Comparison of ENCODE assay signal across 19 cellular contexts in the genomic region with DNA sequence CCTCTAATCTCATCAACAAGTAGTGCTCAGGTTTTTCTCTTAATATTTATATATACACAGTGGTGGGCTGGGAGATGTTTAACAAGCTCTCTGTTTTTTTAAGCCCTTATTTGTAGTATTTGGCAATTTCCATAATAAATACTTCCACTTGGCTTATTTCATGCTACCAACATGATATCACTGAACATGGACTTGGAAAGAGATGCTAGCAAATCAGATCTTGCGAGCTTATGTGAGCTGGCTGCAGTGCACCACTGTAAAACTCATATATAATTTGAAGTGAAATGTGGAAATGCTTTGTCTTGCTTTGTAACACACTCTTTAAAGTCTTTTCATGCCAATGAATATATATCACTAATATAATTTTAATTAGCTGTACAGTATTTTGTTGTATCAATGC.
"Had no signal": no experiment of that assay in that cellular context is flagged by ENCODE, and none has a peak within 500 bp of the region (broad histone marks: within the 10 kb centered on the region; RNA-seq: fewer than 3 reads in every experiment).

No MANE protein-coding gene starts in this region.

- ATAC-seq: left lobe of liver, WTC11 had no signal

- H3K27ac Mint-ChIP-seq: activated CD4-positive, alpha-beta memory T cell treated with anti-CD3 and anti-CD28 coated beads for 36 hours; activated naive CD4-positive, alpha-beta T cell treated with anti-CD3 and anti-CD28 coated beads for 36 hours; activated T-helper 2 cell treated with anti-CD3 and anti-CD28 coated beads, Interferon-gamma antibody, Interleukin-2, Interleukin-4, amounts not matched to agents 10 μg/mL and 5 μg/mL and 100 μg/mL, durations not matched to agents 14 hours and 24 hours and 36 hours; nephron progenitor cell; WTC11 had no signal

- H3K4me1 Mint-ChIP-seq: WTC11 had no signal

- H3K9me3 Mint-ChIP-seq: activated CD4-positive, alpha-beta memory T cell treated with anti-CD3 and anti-CD28 coated beads for 36 hours; activated naive CD4-positive, alpha-beta T cell treated with anti-CD3 and anti-CD28 coated beads for 36 hours; activated T-helper 2 cell treated with anti-CD3 and anti-CD28 coated beads, Interferon-gamma antibody, Interleukin-2, Interleukin-4, amounts not matched to agents 10 μg/mL and 5 μg/mL and 100 μg/mL, durations not matched to agents 14 hours and 24 hours and 36 hours; nephron progenitor cell; WTC11 had no signal

- H3K27me3 ChIP-seq: breast epithelium, thyroid gland had no signal

- DNase-seq: activated CD4-positive, alpha-beta memory T cell treated with anti-CD3 and anti-CD28 coated beads for 36 hours; activated CD4-positive, alpha-beta T cell treated with anti-CD3 and anti-CD28 coated beads for 4 hours; activated naive CD4-positive, alpha-beta T cell treated with anti-CD3 and anti-CD28 coated beads for 36 hours; activated T-cell treated with anti-CD3 and anti-CD28 coated beads, Interleukin-2, amount 50 U/mL, for 1 hour; aorta; cortex of kidney; effector CD4-positive, alpha-beta T cell; foreskin melanocyte; glutamatergic neuron; hypothalamus; nephron progenitor cell; nucleus accumbens; stimulated activated CD4-positive, alpha-beta T cell treated with anti-CD3 and anti-CD28 coated beads, Interleukin-2, amount 100 ng/mL, for 24 hours; stimulated activated naive CD4-positive, alpha-beta T cell treated with Interleukin-2 at 50 U/mL for 16 hours; thyroid gland had no signal

- H3K4me1 ChIP-seq: breast epithelium, thyroid gland had no signal

- H3K36me3 ChIP-seq: breast epithelium, thyroid gland had no signal

- H3K9me3 ChIP-seq: breast epithelium, thyroid gland had no signal

- H3K4me3 Mint-ChIP-seq: activated CD4-positive, alpha-beta memory T cell treated with anti-CD3 and anti-CD28 coated beads for 36 hours; activated naive CD4-positive, alpha-beta T cell treated with anti-CD3 and anti-CD28 coated beads for 36 hours; nephron progenitor cell; WTC11 had no signal

- H3K27ac ChIP-seq: breast epithelium, thyroid gland had no signal

- H3K36me3 Mint-ChIP-seq: activated CD4-positive, alpha-beta memory T cell treated with anti-CD3 and anti-CD28 coated beads for 36 hours; WTC11 had no signal

- H3K4me3 ChIP-seq: breast epithelium, thyroid gland had no signal
